ENCODE assay signal across 20 cellular contexts in the genomic region with DNA sequence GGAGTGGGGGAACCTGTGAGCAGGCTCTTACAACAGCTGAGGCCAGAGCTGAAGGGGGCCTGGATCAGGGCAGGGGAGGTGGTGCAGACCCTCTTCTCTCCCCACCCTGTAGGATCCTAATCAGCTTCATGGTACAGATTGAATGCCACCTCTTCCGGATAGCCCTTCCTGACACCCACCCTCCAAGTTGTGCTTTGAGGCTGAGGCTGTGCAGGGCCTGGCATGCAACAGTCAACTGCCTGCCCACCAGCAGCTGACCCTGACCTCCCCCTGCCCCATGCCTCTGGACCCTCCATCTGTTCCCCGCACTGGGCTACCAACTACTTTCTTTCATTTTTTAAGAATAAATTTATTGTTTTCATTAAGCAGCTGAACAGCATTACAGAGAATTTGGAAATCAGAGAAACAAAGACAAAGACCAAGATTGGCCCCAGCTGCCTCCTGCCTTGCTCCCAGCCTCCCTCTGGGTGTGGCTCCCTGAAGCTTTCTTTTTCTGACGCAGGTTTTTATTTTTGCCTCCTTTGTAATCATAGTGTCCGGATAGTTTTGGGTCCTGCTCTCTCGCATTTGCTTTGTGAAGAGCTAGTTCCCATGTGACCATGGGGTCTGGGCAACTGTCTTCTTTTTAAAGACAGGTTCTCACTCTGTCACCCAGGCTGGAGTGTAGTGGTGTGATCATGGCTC. TPM values are rescaled to one million over a fixed set of nuclear protein-coding genes. Genes with fewer than 3 reads are reported as not detected.
DNase-seq lines count a peak whose midpoint lies in the region; TF ChIP-seq lines count a peak whose summit lies in the region.
"Had no signal": no experiment of that assay in that cellular context is flagged by ENCODE, and none has a peak within 500 bp of the region (broad histone marks: within the 10 kb centered on the region; RNA-seq: fewer than 3 reads in every experiment).

No MANE protein-coding gene starts in this region.

- intact Hi-C loops in left ventricle myocardium inferior (cut with micrococcal nuclease): no loop called here

- TF ChIP-seq CTCF in AG10803 (conservative IDR thresholded peaks at IDR 0.05; ENCODE audit: low read length) (no peak), coronary artery (IDR thresholded peaks at IDR 0.05) (no peak), left ventricle myocardium inferior (IDR thresholded peaks at IDR 0.05; ENCODE audit: borderline replicate concordance) (no peak), osteocyte (IDR thresholded peaks at IDR 0.05) (no peak)

- peak overlapping the region; percentile 17 to 73 for H3K27ac ChIP-seq in coronary artery
- H3K27ac ChIP-seq in left ventricle myocardium inferior (replicated peaks): peak overlapping the region; percentile 68

- no peak overlapping the region for H3K4me3 Mint-ChIP-seq in osteocyte (ENCODE audit: unreplicated experiment)
- H3K4me3 Mint-ChIP-seq: activated B cell treated with CpG ODN at 0.5 μM for 24 hours; stimulated activated memory B cell treated with anti-CD40 and anti-IgM and Interleukin-4, amounts not matched to agents 10 μg/mL and 1 μg/mL and 100 μg/mL, for 72 hours; T-helper 1 cell treated with Interleukin-12 subunit alpha and Interleukin-12 subunit beta and Interleukin-4 antibody, amounts not matched to agents 30 μg/mL and 1 μg/mL, for 36 hours had no signal

- H3K4me3 ChIP-seq in AG10803 (ENCODE audit: low read length): no peak overlapping the region
- no peak overlapping the region for H3K4me3 ChIP-seq in coronary artery
- H3K4me3 ChIP-seq in left ventricle myocardium inferior: peak overlapping the region; percentile 3
- H3K4me3 ChIP-seq: K562 had no signal

- peak overlapping the region; percentile 62 for H3K27ac Mint-ChIP-seq in osteocyte (ENCODE audit: unreplicated experiment)
- H3K27ac Mint-ChIP-seq: activated B cell treated with CpG ODN at 0.5 μM for 24 hours; activated T-helper 2 cell treated with anti-CD3 and anti-CD28 coated beads, Interferon-gamma antibody, Interleukin-2, Interleukin-4, amounts not matched to agents 10 μg/mL and 5 μg/mL and 100 μg/mL, durations not matched to agents 14 hours and 24 hours and 36 hours; stimulated activated memory B cell treated with anti-CD40 and anti-IgM and Interleukin-4, amounts not matched to agents 10 μg/mL and 1 μg/mL and 100 μg/mL, for 72 hours; T-helper 1 cell treated with Interleukin-12 subunit alpha and Interleukin-12 subunit beta and Interleukin-4 antibody, amounts not matched to agents 30 μg/mL and 1 μg/mL, for 36 hours had no signal

- H3K27me3 Mint-ChIP-seq in osteocyte (ENCODE audit: unreplicated experiment): no peaks in the 10 kb centered on the region
- H3K27me3 Mint-ChIP-seq: activated B cell treated with CpG ODN at 0.5 μM for 24 hours; stimulated activated memory B cell treated with anti-CD40 and anti-IgM and Interleukin-4, amounts not matched to agents 10 μg/mL and 1 μg/mL and 100 μg/mL, for 72 hours had no signal

- peaks cover 4% of the 10 kb centered on the region for H3K36me3 ChIP-seq in left ventricle myocardium inferior

- peak; percentile 19 for DNase-seq in AG10803 (ENCODE audit: low read depth)
- no peak for DNase-seq in coronary artery (ENCODE audit: low spot score)
- no peak for DNase-seq in left ventricle myocardium inferior
- DNase-seq in osteocyte (ENCODE audit: extremely low spot score, unreplicated experiment): no peak
- no peak for DNase-seq in NCI-H2227 treated with DMSO at 0.1 percent for 48 hours (lab: John Stamatoyannopoulos, UW)
- no peak for DNase-seq in NCI-H446 (lab: John Stamatoyannopoulos, UW)
- DNase-seq in NCI-H1694 treated with DMSO at 0.1 percent for 48 hours (lab: John Stamatoyannopoulos, UW): no peak
- DNase-seq in 8988T: no peak
- DNase-seq: ACHN, activated B cell treated with CpG ODN at 0.5 μM for 24 hours, Caco-2, NCI-H146, SHP77 treated with DMSO at 0.1 percent for 48 hours had no signal

- H3K4me1 ChIP-seq in left ventricle myocardium inferior: peaks cover 97% of the 10 kb centered on the region
- H3K4me1 ChIP-seq: Caco-2 had no signal

- H3K36me3 Mint-ChIP-seq in osteocyte (ENCODE audit: unreplicated experiment): peaks cover 25% of the 10 kb centered on the region

- no peaks in the 10 kb centered on the region for H3K27me3 ChIP-seq in left ventricle myocardium inferior (ENCODE audit: low read depth)

- H3K9me3 Mint-ChIP-seq in osteocyte (ENCODE audit: unreplicated experiment): no peaks in the 10 kb centered on the region
- H3K9me3 Mint-ChIP-seq: activated B cell treated with CpG ODN at 0.5 μM for 24 hours; activated T-helper 2 cell treated with anti-CD3 and anti-CD28 coated beads, Interferon-gamma antibody, Interleukin-2, Interleukin-4, amounts not matched to agents 10 μg/mL and 5 μg/mL and 100 μg/mL, durations not matched to agents 14 hours and 24 hours and 36 hours; stimulated activated memory B cell treated with anti-CD40 and anti-IgM and Interleukin-4, amounts not matched to agents 10 μg/mL and 1 μg/mL and 100 μg/mL, for 72 hours; T-helper 1 cell treated with Interleukin-12 subunit alpha and Interleukin-12 subunit beta and Interleukin-4 antibody, amounts not matched to agents 30 μg/mL and 1 μg/mL, for 36 hours had no signal

- no peaks in the 10 kb centered on the region for H3K9me3 ChIP-seq in left ventricle myocardium inferior (replicated peaks)
- H3K9me3 ChIP-seq: Caco-2 had no signal

- peaks cover 48% of the 10 kb centered on the region for H3K4me1 Mint-ChIP-seq in osteocyte (ENCODE audit: unreplicated experiment)

RNA-seq across cellular contexts. Expression of a gene that starts 12.8 kb away (rescaled TPM):
- total RNA-seq in left ventricle myocardium inferior (32.4 TPM), osteocyte (97.0 and 110 TPM in 2 replicates)

RNA-seq across cellular contexts. Expression of a gene that starts 51.8 kb away (rescaled TPM):
- total RNA-seq in left ventricle myocardium inferior: not detected
- total RNA-seq in osteocyte: 0.35 TPM in 1 of 2 replicates, not detected in the other
- total RNA-seq: activated B cell treated with CpG ODN at 0.5 μM for 24 hours; activated T-helper 2 cell treated with anti-CD3 and anti-CD28 coated beads, Interferon-gamma antibody, Interleukin-2, Interleukin-4, amounts not matched to agents 10 μg/mL and 5 μg/mL and 100 μg/mL, durations not matched to agents 14 hours and 24 hours and 36 hours; Caco-2; cerebellum; K562; NCI-H460; ureter had no signal
